ENCODE assay signal across 17 cellular contexts in the genomic region with DNA sequence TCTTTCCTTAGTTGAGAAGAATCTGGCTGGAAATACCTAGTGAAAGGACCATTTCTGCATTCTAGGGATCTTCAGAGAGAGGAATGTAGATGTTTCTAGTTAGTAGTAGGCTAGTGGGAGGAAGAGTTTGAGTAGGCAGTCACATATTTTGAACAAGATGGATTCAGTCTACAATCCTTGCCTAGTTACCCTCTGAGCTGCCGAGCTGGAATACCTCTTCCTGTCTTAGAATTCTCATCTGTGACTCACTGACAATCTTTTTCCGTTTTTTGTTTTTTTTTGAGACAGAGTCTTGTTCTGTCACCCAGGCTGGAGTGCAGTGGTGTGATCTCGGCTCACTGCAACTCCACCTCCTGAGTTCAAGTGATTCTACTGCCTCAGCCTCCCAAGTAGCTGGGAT. TPM values are rescaled to one million over a fixed set of nuclear protein-coding genes. Genes with fewer than 3 reads are reported as not detected.
DNase-seq lines count a peak whose midpoint lies in the region; ATAC-seq and TF ChIP-seq lines count a peak whose summit lies in the region.
"Had no signal": no experiment of that assay in that cellular context is flagged by ENCODE, and none has a peak within 500 bp of the region (broad histone marks: within the 10 kb centered on the region; RNA-seq: fewer than 3 reads in every experiment).

No MANE protein-coding gene starts in this region.

- H3K9me3 Mint-ChIP-seq in activated CD8-positive, alpha-beta memory T cell treated with anti-CD3 and anti-CD28 coated beads, Interleukin-2, amount 10 ng/mL, durations not matched to agents 7 days and 5 days (ENCODE audit: low read depth), result no peaks in the 10 kb centered on the region

- H3K4me3 ChIP-seq in adipocyte (ENCODE audit: low read length) (no peak overlapping the region), mammary epithelial cell (replicated peaks in 1 of 3; ENCODE audit: insufficient read depth in 1 of 3, low read depth in 2 of 3, low read length in 3 of 3) (no peak overlapping the region)
- H3K4me3 ChIP-seq: K562 had no signal

- no peaks in the 10 kb centered on the region for H4K20me1 ChIP-seq in mammary epithelial cell (ENCODE audit: insufficient read depth, low read length)

- CTCF ChIA-PET in activated CD8-positive, alpha-beta memory T cell treated with anti-CD3 and anti-CD28 coated beads, Interleukin-2, amount 10 ng/mL, durations not matched to agents 7 days and 5 days (lab: Charles Lee), result no interaction called here
- CTCF ChIA-PET in mammary epithelial cell (lab: Charles Lee; ENCODE audit: low non-redundant PET), result no interaction called here

- dilution Hi-C loops in mammary epithelial cell (cut with HindIII; ENCODE audit: low sequenced_read_pairs), result no loop called here

- no peak overlapping the region for H3K9ac ChIP-seq in adipocyte (ENCODE audit: low read length)
- no peak overlapping the region for H3K9ac ChIP-seq in mammary epithelial cell (ENCODE audit: insufficient read depth, low read length)

- H3K27ac ChIP-seq in mammary epithelial cell (ENCODE audit: insufficient read depth, low read depth, low read length), result no peak overlapping the region

- intact Hi-C loops in mammary epithelial cell (cut with micrococcal nuclease), result no loop called here

- H3K4me1 ChIP-seq in adipocyte (ENCODE audit: control insufficient read depth, insufficient read depth, low read length) (no peaks in the 10 kb centered on the region), mammary epithelial cell (ENCODE audit: insufficient read depth, low read length) (peaks cover 12% of the 10 kb centered on the region)

- H3K9me3 ChIP-seq in adipocyte (ENCODE audit: control insufficient read depth, low read length), result peaks cover 6% of the 10 kb centered on the region
- H3K9me3 ChIP-seq in mammary epithelial cell (replicated peaks; ENCODE audit: insufficient read depth, low read length), result no peaks in the 10 kb centered on the region

- no TSS peak for BruUV-seq in mammary epithelial cell (replicated peaks; lab: Mats Ljungman, UMichigan)

- no peak for TF ChIP-seq CTCF in GM13976 (IDR thresholded peaks at IDR 0.05; ENCODE audit: borderline replicate concordance, control extremely low read depth, extremely low read depth, insufficient read depth, missing control alignments)
- TF ChIP-seq CTCF in mammary epithelial cell (conservative IDR thresholded peaks at IDR 0.05 in 1 of 2, IDR thresholded peaks at IDR 0.05 in 1 of 2; ENCODE audit: extremely low read depth in 1 of 2, insufficient read depth in 1 of 2, low read depth in 1 of 2, low read length in 2 of 2), result no peak

- peaks cover 14% of the 10 kb centered on the region for H3K27me3 Mint-ChIP-seq in activated CD8-positive, alpha-beta memory T cell treated with anti-CD3 and anti-CD28 coated beads, Interleukin-2, amount 10 ng/mL, durations not matched to agents 7 days and 5 days

- H3K4me2 ChIP-seq in mammary epithelial cell (ENCODE audit: insufficient read depth, low read depth, low read length), result no peak overlapping the region

- H3K27me3 ChIP-seq in adipocyte (replicated peaks; ENCODE audit: control insufficient read depth, insufficient read depth, low read length) (peaks cover 15% of the 10 kb centered on the region), mammary epithelial cell (ENCODE audit: insufficient read depth, low read length) (peaks cover 6% of the 10 kb centered on the region)

- DNase-seq in AG08395 (ENCODE audit: low spot score) (peak; percentile 37), HT1080 (ENCODE audit: low read depth) (peak; percentile 89), adipocyte (ENCODE audit: low read depth) (peak; percentile 28), hepatic stellate cell (ENCODE audit: low spot score) (peak; percentile 37), GM13976 (ENCODE audit: low spot score) (no peak), mammary epithelial cell (no peak)
- DNase-seq in activated CD8-positive, alpha-beta memory T cell treated with anti-CD3 and anti-CD28 coated beads, Interleukin-2, amount 10 ng/mL, durations not matched to agents 7 days and 5 days, result no peak
- no peak for DNase-seq in stimulated activated CD4-positive, alpha-beta T cell treated with anti-CD3 and anti-CD28 coated beads, Interleukin-2, amount 100 ng/mL, for 48 hours
- DNase-seq: 8988T, C1 segment of cervical spinal cord, HCEC 1CT, NCI-H1436 treated with DMSO at 0.1 percent for 48 hours, NCI-H774, SHP77 treated with DMSO at 0.1 percent for 48 hours had no signal

- no peak overlapping the region for H3K4me3 Mint-ChIP-seq in activated CD8-positive, alpha-beta memory T cell treated with anti-CD3 and anti-CD28 coated beads, Interleukin-2, amount 10 ng/mL, durations not matched to agents 7 days and 5 days

- no peak overlapping the region for H2AFZ ChIP-seq in mammary epithelial cell (ENCODE audit: low read depth, low read length)

- no peaks in the 10 kb centered on the region for H3K4me1 Mint-ChIP-seq in activated CD8-positive, alpha-beta memory T cell treated with anti-CD3 and anti-CD28 coated beads, Interleukin-2, amount 10 ng/mL, durations not matched to agents 7 days and 5 days

- no peak overlapping the region for H3K27ac Mint-ChIP-seq in activated CD8-positive, alpha-beta memory T cell treated with anti-CD3 and anti-CD28 coated beads, Interleukin-2, amount 10 ng/mL, durations not matched to agents 7 days and 5 days

- in situ Hi-C loops in GM13976 (cut with MboI; ENCODE audit: low sequenced_read_pairs, unreplicated experiment), result loop anchor here (10.0 kb wide), 1 partner anchor 308 kb away; no protein-coding TSS in a partner anchor
- in situ Hi-C loops in mammary epithelial cell (cut with MboI; ENCODE audit: low sequenced_read_pairs in 2 of 2), result loop anchor here in 1 of 2 donors (10.0 kb wide), 1 partner anchor 308 kb away; no protein-coding TSS in a partner anchor

- no peak for ATAC-seq in activated CD8-positive, alpha-beta memory T cell treated with anti-CD3 and anti-CD28 coated beads, Interleukin-2, amount 10 ng/mL, durations not matched to agents 7 days and 5 days
- ATAC-seq: K562, Panc1 had no signal

- WGBS in mammary epithelial cell (ENCODE audit: low coverage, missing lambda C conversion rate), result 54% methylated on average over 3 of the region's 3 CpGs

- no peaks in the 10 kb centered on the region for H3K79me2 ChIP-seq in mammary epithelial cell (ENCODE audit: insufficient read depth, low read length)

- no peaks in the 10 kb centered on the region for H3K36me3 ChIP-seq in adipocyte (ENCODE audit: control insufficient read depth, insufficient read depth, low read length, severe bottlenecking)
- no peaks in the 10 kb centered on the region for H3K36me3 ChIP-seq in mammary epithelial cell (ENCODE audit: insufficient read depth, low read length)

- H3K36me3 Mint-ChIP-seq in activated CD8-positive, alpha-beta memory T cell treated with anti-CD3 and anti-CD28 coated beads, Interleukin-2, amount 10 ng/mL, durations not matched to agents 7 days and 5 days, result no peaks in the 10 kb centered on the region

RNA-seq across cellular contexts. Expression of gene PLPP4, which starts 30.7 kb away (rescaled TPM):
- 27.6 and 47.7 TPM in 2 replicates for total RNA-seq in HT1080 (2014; rRNA removed; shearing (Covaris generic))
- 27.2 and 31.9 TPM in 2 replicates for polyA plus RNA-seq in HT1080 (2015; cell fraction: cytosol; rRNA removed)
- 25.2 and 26.9 TPM in 2 replicates for polyA plus RNA-seq in HT1080 (2015; cell fraction: nucleus; rRNA removed)
- total RNA-seq in activated CD8-positive, alpha-beta memory T cell treated with anti-CD3 and anti-CD28 coated beads, Interleukin-2, amount 10 ng/mL, durations not matched to agents 7 days and 5 days, result not detected
- 10 to 100 TPM in 1 of 2 donors, under 1 TPM in 1; 0.35 to 10.3 TPM for total RNA-seq in mammary epithelial cell
- 0.39 TPM for polyA plus RNA-seq in mammary epithelial cell
- polyA minus RNA-seq in mammary epithelial cell, result not detected
- total RNA-seq: K562, NCI-H460 had no signal

Comparison
In these comparisons a context has a peak if more than half of its experiments do, and no peak if none do; other contexts are left out.
1. DNase-seq: peak in AG08395 (single experiment), HT1080 (single experiment), adipocyte (single experiment) and hepatic stellate cell (single experiment); none in GM13976 (single experiment), activated CD8-positive, alpha-beta memory T cell treated with anti-CD3 and anti-CD28 coated beads, Interleukin-2, amount 10 ng/mL, durations not matched to agents 7 days and 5 days (single experiment), mammary epithelial cell (single experiment) and stimulated activated CD4-positive, alpha-beta T cell treated with anti-CD3 and anti-CD28 coated beads, Interleukin-2, amount 100 ng/mL, for 48 hours (0 of 2).